ENCODE assay signal across 2 cellular contexts in the genomic region with DNA sequence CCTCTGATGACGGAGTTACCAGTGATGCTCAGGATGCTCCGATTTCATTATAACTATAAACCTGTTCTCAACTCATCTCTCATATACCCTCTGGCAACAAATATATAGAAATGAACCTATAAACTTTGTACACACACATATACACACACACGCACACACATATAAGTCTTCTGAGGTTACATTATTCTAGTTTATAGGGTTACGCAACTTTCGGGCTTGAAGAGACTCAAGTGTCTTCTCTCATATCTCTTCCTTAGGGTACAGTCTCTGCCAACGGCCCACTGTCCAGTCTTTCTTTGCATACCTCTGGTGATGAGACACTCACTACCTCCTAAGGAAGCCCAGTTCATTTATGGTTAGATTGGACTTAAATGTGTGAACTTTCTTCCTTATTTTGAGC.
TF ChIP-seq lines count a peak whose summit lies in the region.

No MANE protein-coding gene starts in this region.

TF ChIP-seq in endothelial cell of umbilical vein, 7 proteins besides CTCF, POLR2A, EP300 and RAD21 (continued from another document):
- TF ChIP-seq FOS (IDR thresholded peaks at IDR 0.05; ENCODE audit: borderline replicate concordance, insufficient read depth, low read length) (no peak), POLR2AphosphoS5 (IDR thresholded peaks at IDR 0.05; ENCODE audit: insufficient read depth, low read depth, low read length) (no peak), MYC (IDR thresholded peaks at IDR 0.05; ENCODE audit: low read depth, low read length) (no peak), EZH2 (IDR thresholded peaks at IDR 0.05; ENCODE audit: borderline replicate concordance, low read depth, low read length, severe bottlenecking) (no peak)
TF ChIP-seq in endothelial cell of umbilical vein: peak in this region for 0.

TF ChIP-seq in WTC11, 78 proteins besides CTCF, POLR2A, EP300 and RAD21 (continued from another document):
- TF ChIP-seq AR (CRISPR knock-in tag; IDR thresholded peaks at IDR 0.05) = no peak
